In the genomic region with DNA sequence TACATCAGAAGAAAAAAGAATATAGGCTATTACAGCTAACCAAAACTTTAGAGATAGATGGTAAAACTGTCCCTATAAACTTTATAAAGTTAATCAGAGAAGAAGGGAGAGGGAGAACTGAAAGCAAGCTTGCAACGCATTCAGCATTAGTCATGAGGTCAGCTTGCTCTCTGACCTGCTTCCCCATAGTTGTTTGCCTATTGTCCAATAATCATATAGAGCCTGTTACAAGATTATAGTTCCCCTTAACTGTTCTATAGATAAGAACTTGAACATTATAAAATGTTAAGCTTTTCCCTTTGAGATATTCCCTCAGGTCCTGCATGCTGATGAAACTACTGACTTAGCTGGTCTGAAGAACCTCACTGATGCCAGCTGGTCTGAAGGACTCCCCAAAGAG, we compare ENCODE assay signal across 17 cellular contexts.
DNase-seq lines count a peak whose midpoint lies in the region.
"Had no signal": no experiment of that assay in that cellular context is flagged by ENCODE, and none has a peak within 500 bp of the region (broad histone marks: within the 10 kb centered on the region; RNA-seq: fewer than 3 reads in every experiment).

No MANE protein-coding gene starts in this region.

- in situ Hi-C loops in GM23248 (cut with MboI) = no loop called here

- H3F3A ChIP-seq in GM23248 (ENCODE audit: insufficient read depth) = no peaks in the 10 kb centered on the region

- H3K27me3 ChIP-seq in GM23248 (replicated peaks; ENCODE audit: insufficient read depth) = no peaks in the 10 kb centered on the region
- H3K27me3 ChIP-seq in skeletal muscle satellite cell (ENCODE audit: control insufficient read depth, insufficient read depth, low read length) = no peaks in the 10 kb centered on the region
- H3K27me3 ChIP-seq: BLaER1, right atrium auricular region, testis had no signal

- H3K79me2 ChIP-seq in GM23248 (ENCODE audit: insufficient read depth) = no peaks in the 10 kb centered on the region

- no peak overlapping the region for H3K9ac ChIP-seq in GM23248
- no peak overlapping the region for H3K9ac ChIP-seq in skeletal muscle satellite cell (ENCODE audit: low read depth, low read length)
- H3K9ac ChIP-seq: BLaER1 had no signal

- WGBS in GM23248 (ENCODE audit: low coverage in 1 of 2, low lambda C conversion rate in 2 of 2, missing lambda C conversion rate in 2 of 2), 2 experiments = 24 to 29% methylated on average over 1 of the region's 1 CpG

- no peaks in the 10 kb centered on the region for H4K20me1 ChIP-seq in GM23248 (ENCODE audit: insufficient read depth)
- H4K20me1 ChIP-seq: BLaER1 had no signal

- H3K4me2 ChIP-seq in GM23248 (ENCODE audit: unreplicated experiment) (no peak overlapping the region), skeletal muscle satellite cell (ENCODE audit: low read length) (peak overlapping the region; percentile 14)
- H3K4me2 ChIP-seq: BLaER1 had no signal

- DNase-seq in GM23248 (peak; percentile 53), OCI-M1 (lab: John Stamatoyannopoulos, UW) (peak; percentile 39), fibroblast of gingiva (ENCODE audit: low read depth) (peak; percentile 24), UCSD-AML1 (lab: John Stamatoyannopoulos, UW; ENCODE audit: unreplicated experiment) (no peak), germinal center (ENCODE audit: low spot score) (no peak), head of caudate nucleus (no peak)
- DNase-seq: activated effector memory CD4-positive, alpha-beta T cell treated with Interleukin-2 at 50 U/mL for 16 hours; amniotic stem cell; DMS153; H7; islet precursor cell; NCI-H187 treated with DMSO at 0.1 percent for 48 hours; NCI-H524 treated with DMSO at 0.1 percent for 48 hours; testis had no signal

- H3K9me2 ChIP-seq in GM23248 (ENCODE audit: insufficient read depth) = no peaks in the 10 kb centered on the region

- H3K27ac ChIP-seq in GM23248 = no peak overlapping the region
- H3K27ac ChIP-seq: BLaER1, right atrium auricular region, testis had no signal

- no peaks in the 10 kb centered on the region for H3K9me3 ChIP-seq in GM23248 (ENCODE audit: low read depth)
- no peaks in the 10 kb centered on the region for H3K9me3 ChIP-seq in skeletal muscle satellite cell (replicated peaks; ENCODE audit: low read length)
- H3K9me3 ChIP-seq: BLaER1, right atrium auricular region, testis had no signal

- H3K36me3 ChIP-seq in GM23248 (ENCODE audit: low read depth) = no peaks in the 10 kb centered on the region
- H3K36me3 ChIP-seq in skeletal muscle satellite cell (ENCODE audit: insufficient read depth, low read length) = no peaks in the 10 kb centered on the region
- H3K36me3 ChIP-seq: BLaER1, right atrium auricular region had no signal

- intact Hi-C loops in head of caudate nucleus (cut with DNase I) = no loop called here

- H3K4me3 ChIP-seq in GM23248 (no peak overlapping the region), skeletal muscle satellite cell (ENCODE audit: low read length) (no peak overlapping the region)
- H3K4me3 ChIP-seq: BLaER1, right atrium auricular region, testis had no signal

- H3K4me1 ChIP-seq in GM23248 (ENCODE audit: insufficient read depth) = peaks cover 11% of the 10 kb centered on the region
- no peaks in the 10 kb centered on the region for H3K4me1 ChIP-seq in skeletal muscle satellite cell (ENCODE audit: control insufficient read depth, insufficient read depth, low read length)
- H3K4me1 ChIP-seq: BLaER1, right atrium auricular region, testis had no signal

- no peak overlapping the region for H2AFZ ChIP-seq in GM23248

Comparison
In these comparisons a context has a peak if more than half of its experiments do, and no peak if none do; other contexts are left out.
1. DNase-seq: peak in GM23248 (single experiment), OCI-M1 (single experiment) and fibroblast of gingiva (single experiment); none in UCSD-AML1 (single experiment), germinal center (single experiment) and head of caudate nucleus (0 of 42).